1 cellular context compared by ENCODE assay signal in genomic region chr5:34548086-34548403, GRCh38.
TF ChIP-seq lines count a peak whose summit lies in the region.

No MANE protein-coding gene starts in this region.

TF ChIP-seq in WTC11, 78 proteins besides CTCF, POLR2A, EP300 and RAD21 (continued from another document):
- TF ChIP-seq, protein P1, sequence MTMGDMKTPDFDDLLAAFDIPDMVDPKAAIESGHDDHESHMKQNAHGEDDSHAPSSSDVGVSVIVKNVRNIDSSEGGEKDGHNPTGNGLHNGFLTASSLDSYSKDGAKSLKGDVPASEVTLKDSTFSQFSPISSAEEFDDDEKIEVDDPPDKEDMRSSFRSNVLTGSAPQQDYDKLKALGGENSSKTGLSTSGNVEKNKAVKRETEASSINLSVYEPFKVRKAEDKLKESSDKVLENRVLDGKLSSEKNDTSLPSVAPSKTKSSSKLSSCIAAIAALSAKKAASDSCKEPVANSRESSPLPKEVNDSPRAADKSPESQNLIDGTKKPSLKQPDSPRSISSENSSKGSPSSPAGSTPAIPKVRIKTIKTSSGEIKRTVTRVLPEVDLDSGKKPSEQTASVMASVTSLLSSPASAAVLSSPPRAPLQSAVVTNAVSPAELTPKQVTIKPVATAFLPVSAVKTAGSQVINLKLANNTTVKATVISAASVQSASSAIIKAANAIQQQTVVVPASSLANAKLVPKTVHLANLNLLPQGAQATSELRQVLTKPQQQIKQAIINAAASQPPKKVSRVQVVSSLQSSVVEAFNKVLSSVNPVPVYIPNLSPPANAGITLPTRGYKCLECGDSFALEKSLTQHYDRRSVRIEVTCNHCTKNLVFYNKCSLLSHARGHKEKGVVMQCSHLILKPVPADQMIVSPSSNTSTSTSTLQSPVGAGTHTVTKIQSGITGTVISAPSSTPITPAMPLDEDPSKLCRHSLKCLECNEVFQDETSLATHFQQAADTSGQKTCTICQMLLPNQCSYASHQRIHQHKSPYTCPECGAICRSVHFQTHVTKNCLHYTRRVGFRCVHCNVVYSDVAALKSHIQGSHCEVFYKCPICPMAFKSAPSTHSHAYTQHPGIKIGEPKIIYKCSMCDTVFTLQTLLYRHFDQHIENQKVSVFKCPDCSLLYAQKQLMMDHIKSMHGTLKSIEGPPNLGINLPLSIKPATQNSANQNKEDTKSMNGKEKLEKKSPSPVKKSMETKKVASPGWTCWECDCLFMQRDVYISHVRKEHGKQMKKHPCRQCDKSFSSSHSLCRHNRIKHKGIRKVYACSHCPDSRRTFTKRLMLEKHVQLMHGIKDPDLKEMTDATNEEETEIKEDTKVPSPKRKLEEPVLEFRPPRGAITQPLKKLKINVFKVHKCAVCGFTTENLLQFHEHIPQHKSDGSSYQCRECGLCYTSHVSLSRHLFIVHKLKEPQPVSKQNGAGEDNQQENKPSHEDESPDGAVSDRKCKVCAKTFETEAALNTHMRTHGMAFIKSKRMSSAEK (CRISPR knock-in tag; IDR thresholded peaks at IDR 0.05; ENCODE audit: borderline replicate concordance), result no peak
- TF ChIP-seq MAX (CRISPR knock-in tag; IDR thresholded peaks at IDR 0.05), result no peak
- no peak for TF ChIP-seq FOXP1 (CRISPR knock-in tag; IDR thresholded peaks at IDR 0.05; ENCODE audit: borderline replicate concordance)
- no peak for TF ChIP-seq ZSCAN18 (CRISPR knock-in tag; IDR thresholded peaks at IDR 0.05)
- no peak for TF ChIP-seq ARID4B (CRISPR knock-in tag; IDR thresholded peaks at IDR 0.05; ENCODE audit: borderline replicate concordance)
- no peak for TF ChIP-seq ZNF232 (CRISPR knock-in tag; IDR thresholded peaks at IDR 0.05)
- TF ChIP-seq ZMAT4 (CRISPR knock-in tag; IDR thresholded peaks at IDR 0.05), result no peak
- TF ChIP-seq KAT7 (CRISPR knock-in tag; IDR thresholded peaks at IDR 0.05; ENCODE audit: borderline replicate concordance), result no peak
- TF ChIP-seq MYBL2 (CRISPR knock-in tag; IDR thresholded peaks at IDR 0.05), result no peak
